8 cellular contexts compared by ENCODE assay signal in the genomic region with DNA sequence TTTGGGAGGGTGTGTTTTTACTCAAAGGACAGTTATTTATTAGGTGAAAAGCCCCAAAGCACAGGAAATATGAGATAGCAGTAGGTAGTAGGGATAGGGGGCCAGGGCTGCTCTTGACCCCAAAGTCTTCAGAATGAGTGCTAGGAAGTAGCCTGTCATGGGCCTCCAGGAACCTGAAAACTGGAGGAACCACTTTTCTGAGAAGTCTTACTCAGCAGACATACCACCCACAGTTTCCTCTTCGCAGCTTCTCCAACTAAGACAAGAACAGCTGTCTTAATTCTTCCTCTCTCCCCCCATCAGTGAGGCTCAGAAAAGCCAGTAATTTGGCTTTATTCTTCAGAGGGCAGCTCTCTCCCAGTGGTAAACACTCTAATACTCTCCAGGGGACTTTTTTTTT.
DNase-seq lines count a peak whose midpoint lies in the region; ATAC-seq and TF ChIP-seq lines count a peak whose summit lies in the region.

No MANE protein-coding gene starts in this region.

- H3K27ac Mint-ChIP-seq in MCF 10A (ENCODE audit: low read depth, unreplicated experiment), result peak overlapping the region; percentile 29
- peak overlapping the region; percentile 86 for H3K27ac Mint-ChIP-seq in activated CD4-positive, alpha-beta T cell treated with anti-CD3 and anti-CD28 coated beads, Interleukin-2, amount 10 ng/mL, durations not matched to agents 7 days and 5 days
- no peak overlapping the region for H3K27ac Mint-ChIP-seq in Caco-2 (ENCODE audit: unreplicated experiment)

- peak overlapping the region in 1 of 2 donors; percentile 59 for H3K27ac ChIP-seq in breast epithelium
- H3K27ac ChIP-seq in right cardiac atrium (ENCODE audit: low read length), result no peak overlapping the region

- no peak overlapping the region for H3K4me3 Mint-ChIP-seq in MCF 10A (ENCODE audit: unreplicated experiment)
- H3K4me3 Mint-ChIP-seq in activated CD4-positive, alpha-beta T cell treated with anti-CD3 and anti-CD28 coated beads, Interleukin-2, amount 10 ng/mL, durations not matched to agents 7 days and 5 days, result peak overlapping the region; percentile 44
- no peak overlapping the region for H3K4me3 Mint-ChIP-seq in Caco-2 (ENCODE audit: unreplicated experiment)

- H3K4me1 Mint-ChIP-seq in MCF 10A (ENCODE audit: insufficient read depth, unreplicated experiment) (peaks cover 17% of the 10 kb centered on the region), Caco-2 (ENCODE audit: low read depth, unreplicated experiment) (peaks cover 20% of the 10 kb centered on the region)
- peaks cover 85% of the 10 kb centered on the region for H3K4me1 Mint-ChIP-seq in activated CD4-positive, alpha-beta T cell treated with anti-CD3 and anti-CD28 coated beads, Interleukin-2, amount 10 ng/mL, durations not matched to agents 7 days and 5 days

- POLR2A ChIA-PET in MCF 10A (lab: Yijun Ruan, JAX), result interaction anchor here (0.7 to 1.8 kb wide), 6 partner anchors 10 to 116 kb away, joined by 3 to 11 read pairs (median 4); partner anchors contain the start of gene CTSC
- POLR2A ChIA-PET in activated CD4-positive, alpha-beta T cell treated with anti-CD3 and anti-CD28 coated beads, Interleukin-2, amount 10 ng/mL, durations not matched to agents 7 days and 5 days (lab: Charles Lee), result interaction anchor here (1.0 to 1.1 kb wide), 2 partner anchors 31 to 85 kb away, joined by 4 to 7 read pairs; no protein-coding TSS in a partner anchor
- POLR2A ChIA-PET in Caco-2 (lab: Charles Lee), result interaction anchor here (0.7 kb wide), 1 partner anchor 177 kb away, joined by 4 read pairs; no protein-coding TSS in a partner anchor

- CTCF ChIA-PET in MCF 10A (lab: Yijun Ruan, JAX) (interaction anchor here (0.6 to 1.5 kb wide), 4 partner anchors 10 to 241 kb away, joined by 3 to 5 read pairs (median 4); no protein-coding TSS in a partner anchor), Caco-2 (lab: Charles Lee) (no interaction called here)
- CTCF ChIA-PET in activated CD4-positive, alpha-beta T cell treated with anti-CD3 and anti-CD28 coated beads, Interleukin-2, amount 10 ng/mL, durations not matched to agents 7 days and 5 days (lab: Charles Lee), result interaction anchor here (0.6 to 0.9 kb wide), 3 partner anchors 9 to 66 kb away, joined by 3 to 4 read pairs (median 4); no protein-coding TSS in a partner anchor

- H3K9me3 ChIP-seq in breast epithelium, result no peaks in the 10 kb centered on the region
- no peaks in the 10 kb centered on the region for H3K9me3 ChIP-seq in right cardiac atrium (ENCODE audit: control insufficient read depth, low read length)
- no peaks in the 10 kb centered on the region; the same call in 1 of the 2 replicates for H3K9me3 ChIP-seq in Caco-2

- H3K4me3 ChIP-seq in breast epithelium, result no peak overlapping the region
- no peak overlapping the region for H3K4me3 ChIP-seq in right cardiac atrium (ENCODE audit: low read length)
- no peak overlapping the region for H3K4me3 ChIP-seq in Caco-2 (ENCODE audit: low read depth, low read length)

- TF ChIP-seq POLR2A in breast epithelium (IDR thresholded peaks at IDR 0.05), result no peak

- H3K36me3 ChIP-seq in breast epithelium, result no peaks in the 10 kb centered on the region
- no peaks in the 10 kb centered on the region for H3K36me3 ChIP-seq in Caco-2 (ENCODE audit: control insufficient read depth, insufficient read depth, low read length)

- H3K27me3 ChIP-seq in breast epithelium (no peaks in the 10 kb centered on the region), right cardiac atrium (ENCODE audit: control insufficient read depth, insufficient read depth) (no peaks in the 10 kb centered on the region), Caco-2 (replicated peaks; ENCODE audit: control insufficient read depth, insufficient read depth, low read length) (no peaks in the 10 kb centered on the region)

- 48% methylated on average over 1 of the region's 1 CpG for WGBS in right cardiac atrium

- no peaks in the 10 kb centered on the region for H3K27me3 Mint-ChIP-seq in MCF 10A (ENCODE audit: insufficient read depth, unreplicated experiment)
- H3K27me3 Mint-ChIP-seq in activated CD4-positive, alpha-beta T cell treated with anti-CD3 and anti-CD28 coated beads, Interleukin-2, amount 10 ng/mL, durations not matched to agents 7 days and 5 days, result no peaks in the 10 kb centered on the region
- no peaks in the 10 kb centered on the region for H3K27me3 Mint-ChIP-seq in Caco-2 (ENCODE audit: insufficient read depth, unreplicated experiment)

- intact Hi-C loops in MCF 10A (cut with micrococcal nuclease) (loop anchor here (2.0 to 5.0 kb wide), 2 partner anchors 85 to 189 kb away; partner anchors contain the start of gene CTSC), breast epithelium (cut with DNase I; ENCODE audit: low total_unique reads) (no loop called here), right cardiac atrium (cut with DNase I) (no loop called here), Caco-2 (cut with micrococcal nuclease; ENCODE audit: unreplicated experiment) (no loop called here)

- peaks cover 6% of the 10 kb centered on the region for H3K36me3 Mint-ChIP-seq in MCF 10A (ENCODE audit: insufficient read depth, unreplicated experiment)
- peaks cover 44% of the 10 kb centered on the region for H3K36me3 Mint-ChIP-seq in activated CD4-positive, alpha-beta T cell treated with anti-CD3 and anti-CD28 coated beads, Interleukin-2, amount 10 ng/mL, durations not matched to agents 7 days and 5 days (ENCODE audit: low read depth)
- no peaks in the 10 kb centered on the region for H3K36me3 Mint-ChIP-seq in Caco-2 (ENCODE audit: insufficient read depth, unreplicated experiment)

- ATAC-seq in HG03097 (IDR thresholded peaks at IDR 0.05; ENCODE audit: low FRiP score, unreplicated experiment) (peak; percentile 89), right cardiac atrium (peak; percentile 28 to 38)

- DNase-seq in MCF 10A (ENCODE audit: unreplicated experiment) (no peak), breast epithelium (ENCODE audit: low spot score in 2 of 2) (no peak), right cardiac atrium (no peak), Caco-2 (no peak), NCI-H128 (lab: John Stamatoyannopoulos, UW; ENCODE audit: unreplicated experiment) (no peak)
- DNase-seq in activated CD4-positive, alpha-beta T cell treated with anti-CD3 and anti-CD28 coated beads, Interleukin-2, amount 10 ng/mL, durations not matched to agents 7 days and 5 days, result peak; percentile 46
- peak; percentile 57 for DNase-seq in stimulated activated CD8-positive, alpha-beta memory T cell treated with anti-CD3 and anti-CD28 coated beads, Interleukin-4, amount 100 ng/mL, for 48 hours

- H3K4me1 ChIP-seq in breast epithelium (peaks cover 0 to 6% of the 10 kb centered on the region in 2 donors), right cardiac atrium (ENCODE audit: control insufficient read depth, insufficient read depth, low read length) (peaks cover 2% of the 10 kb centered on the region), Caco-2 (no peaks in the 10 kb centered on the region)

- no peaks in the 10 kb centered on the region for H3K9me3 Mint-ChIP-seq in MCF 10A (ENCODE audit: unreplicated experiment)
- H3K9me3 Mint-ChIP-seq in activated CD4-positive, alpha-beta T cell treated with anti-CD3 and anti-CD28 coated beads, Interleukin-2, amount 10 ng/mL, durations not matched to agents 7 days and 5 days, result peaks cover 13% of the 10 kb centered on the region
- H3K9me3 Mint-ChIP-seq in Caco-2 (ENCODE audit: unreplicated experiment), result no peaks in the 10 kb centered on the region

- no TSS peak for BruUV-seq in MCF 10A (replicated peaks; lab: Mats Ljungman, UMichigan)
- no TSS peak for BruUV-seq in Caco-2 (replicated peaks; lab: Mats Ljungman, UMichigan)

- TF ChIP-seq CTCF in MCF 10A (IDR thresholded peaks at IDR 0.05; ENCODE audit: unreplicated experiment), result no peak
- TF ChIP-seq CTCF in breast epithelium (IDR thresholded peaks at IDR 0.05), result no peak
- TF ChIP-seq CTCF in Caco-2 (IDR thresholded peaks at IDR 0.05; ENCODE audit: insufficient read depth in 1 of 2, low read depth in 1 of 2, low read length in 1 of 2, severe bottlenecking in 1 of 2, unreplicated experiment in 1 of 2), result no peak

Comparison
In these comparisons a context has a peak if more than half of its experiments do, and no peak if none do; other contexts are left out.
1. DNase-seq: peak in activated CD4-positive, alpha-beta T cell treated with anti-CD3 and anti-CD28 coated beads, Interleukin-2, amount 10 ng/mL, durations not matched to agents 7 days and 5 days (single experiment) and stimulated activated CD8-positive, alpha-beta memory T cell treated with anti-CD3 and anti-CD28 coated beads, Interleukin-4, amount 100 ng/mL, for 48 hours (single experiment); none in MCF 10A (single experiment), breast epithelium (0 of 2), right cardiac atrium (0 of 3), Caco-2 (0 of 2) and NCI-H128 (single experiment).